Comparison of ENCODE assay signal across 10 cellular contexts in the genomic region with DNA sequence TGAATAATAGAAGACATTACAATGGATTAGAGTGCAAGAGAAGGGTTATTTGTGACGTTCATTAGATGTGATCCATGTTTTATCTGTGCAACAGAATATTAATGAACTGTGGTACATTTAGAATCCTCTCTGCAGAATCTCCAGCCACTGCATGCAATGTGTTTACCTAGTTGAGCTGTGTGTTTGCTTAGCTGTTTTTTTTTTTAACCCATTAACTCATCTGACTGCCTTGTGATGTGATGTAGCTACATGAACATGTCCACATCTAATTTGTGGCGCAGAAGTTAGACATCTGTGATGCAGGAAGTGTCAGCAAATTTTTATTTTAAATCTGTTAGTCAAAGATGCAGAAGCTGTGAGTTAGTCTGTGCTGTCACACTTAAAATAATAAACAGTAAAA.
DNase-seq lines count a peak whose midpoint lies in the region; ATAC-seq, FAIRE-seq and TF ChIP-seq lines count a peak whose summit lies in the region.
"Had no signal": no experiment of that assay in that cellular context is flagged by ENCODE, and none has a peak within 500 bp of the region (broad histone marks: within the 10 kb centered on the region; RNA-seq: fewer than 3 reads in every experiment).

No MANE protein-coding gene starts in this region.

- H3K4me3 Mint-ChIP-seq in HFFc6: peak overlapping the region; percentile 85
- H3K4me3 Mint-ChIP-seq in activated CD8-positive, alpha-beta memory T cell treated with anti-CD3 and anti-CD28 coated beads, Interleukin-2, amount 10 ng/mL, durations not matched to agents 7 days and 5 days: no peak overlapping the region

- H3K36me3 ChIP-seq in adrenal gland (replicated peaks in 1 of 2) (no peaks in the 10 kb centered on the region), iPS-18a (ENCODE audit: control insufficient read depth, low read depth, low read length) (no peaks in the 10 kb centered on the region), skeletal muscle satellite cell (ENCODE audit: insufficient read depth, low read length) (no peaks in the 10 kb centered on the region)

- peaks cover 52% of the 10 kb centered on the region for H3K4me1 Mint-ChIP-seq in HFFc6 (ENCODE audit: low read depth)
- H3K4me1 Mint-ChIP-seq in activated CD8-positive, alpha-beta memory T cell treated with anti-CD3 and anti-CD28 coated beads, Interleukin-2, amount 10 ng/mL, durations not matched to agents 7 days and 5 days: no peaks in the 10 kb centered on the region

- CTCF ChIA-PET in activated CD8-positive, alpha-beta memory T cell treated with anti-CD3 and anti-CD28 coated beads, Interleukin-2, amount 10 ng/mL, durations not matched to agents 7 days and 5 days (lab: Charles Lee): no interaction called here

- H3K36me3 Mint-ChIP-seq in HFFc6 (ENCODE audit: low read depth): no peaks in the 10 kb centered on the region
- H3K36me3 Mint-ChIP-seq in activated CD8-positive, alpha-beta memory T cell treated with anti-CD3 and anti-CD28 coated beads, Interleukin-2, amount 10 ng/mL, durations not matched to agents 7 days and 5 days: no peaks in the 10 kb centered on the region

- H3K4me2 ChIP-seq in skeletal muscle satellite cell (ENCODE audit: low read length): peak overlapping the region; percentile 90

- no peak for ATAC-seq in activated CD8-positive, alpha-beta memory T cell treated with anti-CD3 and anti-CD28 coated beads, Interleukin-2, amount 10 ng/mL, durations not matched to agents 7 days and 5 days

- WGBS in adrenal gland, 4 donors: 44 to 51% (median 48%) methylated on average over 2 of the region's 2 CpGs

- intact Hi-C loops in adrenal gland (cut with DNase I): no loop called here

- H3K4me3 ChIP-seq in adrenal gland: peak overlapping the region in 1 of 4 donors; percentile 49
- peak overlapping the region; percentile 44 for H3K4me3 ChIP-seq in iPS-18a (ENCODE audit: low read length)
- peak overlapping the region; percentile 70 for H3K4me3 ChIP-seq in skeletal muscle satellite cell (ENCODE audit: low read length)

- TF ChIP-seq CTCF in HFFc6 (IDR thresholded peaks at IDR 0.05) (no peak), adrenal gland (IDR thresholded peaks at IDR 0.05) (no peak)

- no peak for TF ChIP-seq POLR2A in adrenal gland (IDR thresholded peaks at IDR 0.05)

- H3K27me3 ChIP-seq in adrenal gland (no peaks in the 10 kb centered on the region), iPS-18a (ENCODE audit: control insufficient read depth, insufficient read depth, low read length) (no peaks in the 10 kb centered on the region), skeletal muscle satellite cell (ENCODE audit: control insufficient read depth, insufficient read depth, low read length) (no peaks in the 10 kb centered on the region)

- H3K9me3 ChIP-seq in adrenal gland (replicated peaks in 1 of 3) (no peaks in the 10 kb centered on the region), iPS-18a (ENCODE audit: control insufficient read depth, low read depth, low read length) (no peaks in the 10 kb centered on the region), skeletal muscle satellite cell (replicated peaks; ENCODE audit: low read length) (no peaks in the 10 kb centered on the region)

- DNase-seq in HFFc6 (peak; percentile 17), adrenal gland (no peak), RCC 7860 (ENCODE audit: low spot score) (no peak), cerebellum (ENCODE audit: low spot score) (no peak)
- no peak for DNase-seq in activated CD4-positive, alpha-beta T cell treated with anti-CD3 and anti-CD28 coated beads for 4 hours
- no peak for DNase-seq in activated CD8-positive, alpha-beta memory T cell treated with anti-CD3 and anti-CD28 coated beads, Interleukin-2, amount 10 ng/mL, durations not matched to agents 7 days and 5 days
- DNase-seq: activated CD8-positive, alpha-beta memory T cell treated with anti-CD3 and anti-CD28 coated beads for 24 hours; OCI-M1 had no signal

- H3K9ac ChIP-seq in iPS-18a (ENCODE audit: low read length) (no peak overlapping the region), skeletal muscle satellite cell (ENCODE audit: low read depth, low read length) (peak overlapping the region; percentile 74)

- peaks cover 2% of the 10 kb centered on the region; the same call in 1 of the 2 replicates for H3K27me3 Mint-ChIP-seq in HFFc6 (ENCODE audit: insufficient read depth)
- peaks cover 22% of the 10 kb centered on the region for H3K27me3 Mint-ChIP-seq in activated CD8-positive, alpha-beta memory T cell treated with anti-CD3 and anti-CD28 coated beads, Interleukin-2, amount 10 ng/mL, durations not matched to agents 7 days and 5 days

- H3K4me1 ChIP-seq in adrenal gland (replicated peaks in 1 of 2): peaks cover 16 to 24% of the 10 kb centered on the region in 2 donors
- peaks cover 33% of the 10 kb centered on the region for H3K4me1 ChIP-seq in iPS-18a (ENCODE audit: control insufficient read depth, low read depth, low read length)
- H3K4me1 ChIP-seq in skeletal muscle satellite cell (ENCODE audit: control insufficient read depth, insufficient read depth, low read length): peaks cover 38% of the 10 kb centered on the region

- H3K27ac Mint-ChIP-seq in HFFc6: peak overlapping the region; percentile 83
- no peak overlapping the region for H3K27ac Mint-ChIP-seq in activated CD8-positive, alpha-beta memory T cell treated with anti-CD3 and anti-CD28 coated beads, Interleukin-2, amount 10 ng/mL, durations not matched to agents 7 days and 5 days

- FAIRE-seq in RCC 7860 (lab: Jason Lieb, UNC): no peak

- no peaks in the 10 kb centered on the region for H3K9me3 Mint-ChIP-seq in HFFc6
- H3K9me3 Mint-ChIP-seq in activated CD8-positive, alpha-beta memory T cell treated with anti-CD3 and anti-CD28 coated beads, Interleukin-2, amount 10 ng/mL, durations not matched to agents 7 days and 5 days (ENCODE audit: low read depth): no peaks in the 10 kb centered on the region

- peak overlapping the region in 3 of 5 donors; percentile 54 to 81 (median 67) for H3K27ac ChIP-seq in adrenal gland
- H3K27ac ChIP-seq in iPS-18a (ENCODE audit: low read length): no peak overlapping the region
